8 cellular contexts compared by ENCODE assay signal in the genomic region with DNA sequence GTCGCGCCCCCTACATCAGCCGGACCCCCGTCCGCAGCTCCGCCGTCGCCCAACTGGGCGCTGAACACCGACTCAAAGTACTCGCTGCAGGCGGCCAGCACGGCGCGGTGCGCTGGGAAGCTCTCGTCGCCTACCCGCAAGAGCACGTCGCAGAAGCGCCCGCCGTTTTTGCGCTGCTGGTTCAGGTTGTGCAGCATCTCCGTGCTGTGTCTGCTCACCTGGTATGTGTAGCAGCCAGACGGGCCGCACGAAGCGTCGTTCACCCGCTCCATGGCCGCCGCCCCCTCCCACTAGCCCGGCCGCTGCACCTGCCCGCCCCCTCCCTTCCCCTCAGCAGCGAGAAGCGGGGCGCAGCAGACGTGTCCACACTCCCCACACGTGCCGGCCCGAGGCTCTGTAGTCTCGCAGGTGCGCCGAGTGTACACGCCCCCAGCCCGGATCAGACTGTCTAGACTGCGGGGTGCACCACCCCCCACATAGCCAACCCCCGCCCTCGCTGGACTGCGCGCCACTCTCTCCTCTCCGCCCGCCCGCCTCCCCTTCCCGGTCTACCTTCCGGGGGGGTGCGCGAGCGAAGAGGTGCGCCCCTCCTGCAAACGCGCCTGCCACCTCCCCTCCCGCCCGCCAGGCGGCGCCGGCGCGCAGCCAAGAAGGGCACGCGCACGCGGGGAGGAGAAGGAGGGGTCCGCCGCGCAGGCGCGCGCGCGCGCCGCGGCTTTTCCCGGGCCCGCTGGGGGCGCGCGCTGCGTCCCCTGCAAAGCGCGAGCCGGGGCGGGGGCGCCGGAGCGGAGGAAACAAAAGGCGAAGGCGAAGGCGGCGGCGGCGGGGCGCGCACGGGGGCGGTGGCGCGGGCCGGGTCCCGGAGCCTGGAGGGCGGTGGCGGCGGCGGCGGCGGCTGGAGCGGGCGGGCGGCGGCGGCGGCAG. TPM values are rescaled to one million over a fixed set of nuclear protein-coding genes. Genes with fewer than 3 reads are reported as not detected.
DNase-seq lines count a peak whose midpoint lies in the region; ATAC-seq and TF ChIP-seq lines count a peak whose summit lies in the region.

No MANE protein-coding gene starts in this region.

- H3K27me3 Mint-ChIP-seq in activated CD4-positive, alpha-beta T cell treated with anti-CD3 and anti-CD28 coated beads, Interleukin-2, amount 10 ng/mL, durations not matched to agents 24 days and 14 days, result no peaks in the 10 kb centered on the region

- H3K27ac Mint-ChIP-seq in activated CD4-positive, alpha-beta T cell treated with anti-CD3 and anti-CD28 coated beads, Interleukin-2, amount 10 ng/mL, durations not matched to agents 24 days and 14 days, result peak overlapping the region; percentile 92

- ATAC-seq in GM18519 (IDR thresholded peaks at IDR 0.05; ENCODE audit: low FRiP score, unreplicated experiment) (peak; percentile 50), HG03175 (IDR thresholded peaks at IDR 0.05; ENCODE audit: unreplicated experiment) (peak; percentile 35), left lung (peak; percentile 62)

- no peaks in the 10 kb centered on the region for H3K9me3 Mint-ChIP-seq in activated CD4-positive, alpha-beta T cell treated with anti-CD3 and anti-CD28 coated beads, Interleukin-2, amount 10 ng/mL, durations not matched to agents 24 days and 14 days

- H3K36me3 ChIP-seq in left lung, result peaks cover 0 to 21% of the 10 kb centered on the region in 2 donors

- H3K36me3 Mint-ChIP-seq in activated CD4-positive, alpha-beta T cell treated with anti-CD3 and anti-CD28 coated beads, Interleukin-2, amount 10 ng/mL, durations not matched to agents 24 days and 14 days (ENCODE audit: low read depth), result peaks cover 44% of the 10 kb centered on the region

- H3K4me3 ChIP-seq in coronary artery, result peak overlapping the region; percentile 95
- peak overlapping the region; percentile 55 to 73 for H3K4me3 ChIP-seq in left lung

- peaks cover 30 to 58% of the 10 kb centered on the region in 2 donors for H3K4me1 ChIP-seq in left lung

- H3K27me3 ChIP-seq in left lung, result no peaks in the 10 kb centered on the region

- DNase-seq in A172 (ENCODE audit: low spot score), result peak; percentile 33
- DNase-seq in NCI-H510A (lab: John Stamatoyannopoulos, UW), result peak; percentile 89
- DNase-seq in activated CD4-positive, alpha-beta T cell treated with anti-CD3 and anti-CD28 coated beads, Interleukin-2, amount 10 ng/mL, durations not matched to agents 24 days and 14 days, result peak; percentile 97
- DNase-seq in coronary artery (ENCODE audit: low spot score), result peak; percentile 79
- DNase-seq in left lung, result peak; percentile 82 to 96
- DNase-seq in stimulated activated CD4-positive, alpha-beta T cell treated with anti-CD3 and anti-CD28 coated beads, Interleukin-2, amount 100 ng/mL, for 4 hours (ENCODE audit: low read depth), result peak; percentile 86

- TF ChIP-seq CTCF in coronary artery (IDR thresholded peaks at IDR 0.05) (peak; percentile 96), left lung (IDR thresholded peaks at IDR 0.05) (peak; percentile 86 to 87)

- peaks cover 37% of the 10 kb centered on the region for H3K4me1 Mint-ChIP-seq in activated CD4-positive, alpha-beta T cell treated with anti-CD3 and anti-CD28 coated beads, Interleukin-2, amount 10 ng/mL, durations not matched to agents 24 days and 14 days

- peak overlapping the region; percentile 73 to 97 for H3K27ac ChIP-seq in coronary artery
- peak overlapping the region; percentile 79 to 89 for H3K27ac ChIP-seq in left lung

- no peaks in the 10 kb centered on the region for H3K9me3 ChIP-seq in left lung

- peak overlapping the region; percentile 93 for H3K4me3 Mint-ChIP-seq in activated CD4-positive, alpha-beta T cell treated with anti-CD3 and anti-CD28 coated beads, Interleukin-2, amount 10 ng/mL, durations not matched to agents 24 days and 14 days

- intact Hi-C loops in activated CD4-positive, alpha-beta T cell treated with anti-CD3 and anti-CD28 coated beads, Interleukin-2, amount 10 ng/mL, durations not matched to agents 24 days and 14 days (cut with micrococcal nuclease), result loop anchor here (1.0 to 10.0 kb wide), 7 partner anchors 53 to 287 kb away; partner anchors contain the start of genes DRG1, EIF4ENIF1, LIMK2 and PIK3IP1
- intact Hi-C loops in left lung (cut with DNase I), result loop anchor here in 1 of 2 donors (10.0 kb wide), 1 partner anchor 49 kb away; the partner anchor contains the start of gene DRG1

RNA-seq across cellular contexts. Expression of gene PATZ1, which starts 0.6 kb away (rescaled TPM):
- 1.1 and 3.0 TPM in 2 replicates for total RNA-seq in A172 (2014; rRNA removed; shearing (Covaris generic))
- total RNA-seq in activated CD4-positive, alpha-beta T cell treated with anti-CD3 and anti-CD28 coated beads, Interleukin-2, amount 10 ng/mL, durations not matched to agents 24 days and 14 days, result 33.8 and 34.7 TPM in 2 replicates
- 10 to 100 TPM; 19.9 to 23.4 TPM for total RNA-seq in left lung

RNA-seq across cellular contexts. Expression of gene PIK3IP1, which starts 53.3 kb away (rescaled TPM):
- total RNA-seq in A172 (2014; rRNA removed; shearing (Covaris generic)), result 2.7 and 6.8 TPM in 2 replicates
- 12.4 TPM in 2 replicates for total RNA-seq in activated CD4-positive, alpha-beta T cell treated with anti-CD3 and anti-CD28 coated beads, Interleukin-2, amount 10 ng/mL, durations not matched to agents 24 days and 14 days
- total RNA-seq in left lung, result 10 to 100 TPM; 12.8 to 41.5 TPM

RNA-seq across cellular contexts. Expression of gene DRG1, which starts 53.8 kb away (rescaled TPM):
- total RNA-seq in A172 (2014; rRNA removed; shearing (Covaris generic)), result 66.1 and 70.2 TPM in 2 replicates
- 114 and 117 TPM in 2 replicates for total RNA-seq in activated CD4-positive, alpha-beta T cell treated with anti-CD3 and anti-CD28 coated beads, Interleukin-2, amount 10 ng/mL, durations not matched to agents 24 days and 14 days
- total RNA-seq in left lung, result 10 to 100 TPM; 36.3 to 52.3 TPM

Comparison
In these comparisons a context has a peak if more than half of its experiments do, and no peak if none do; other contexts are left out.
1. Peak in every context shown above with its lines: DNase-seq, ATAC-seq, H3K4me3 ChIP-seq and H3K27ac ChIP-seq.
2. DNase-seq: peak in every context shown above with its lines; median percentile 97 in activated CD4-positive, alpha-beta T cell treated with anti-CD3 and anti-CD28 coated beads, Interleukin-2, amount 10 ng/mL, durations not matched to agents 24 days and 14 days; 89 in NCI-H510A; 89 in left lung; 86 in stimulated activated CD4-positive, alpha-beta T cell treated with anti-CD3 and anti-CD28 coated beads, Interleukin-2, amount 100 ng/mL, for 4 hours; 79 in coronary artery; 33 in A172.